Comparison of ENCODE assay signal across 7 cellular contexts in genomic region chr15:52459265-52459664, GRCh38.
DNase-seq lines count a peak whose midpoint lies in the region; ATAC-seq, FAIRE-seq and TF ChIP-seq lines count a peak whose summit lies in the region.
"Not testable (repeated sequence)": the region's sequence is repeated elsewhere in the genome, so short reads cannot be mapped to it uniquely, and the experiment has no call there.

No MANE protein-coding gene starts in this region.

- H2BK120ac ChIP-seq in H9 (ENCODE audit: low read depth, low read length, poor library complexity, severe bottlenecking) = not testable (repeated sequence)

- H3K9me1 ChIP-seq in K562 (ENCODE audit: control insufficient read depth, insufficient read depth, low read length) = not testable (repeated sequence)

- not testable (repeated sequence) for H2BK15ac ChIP-seq in H9 (ENCODE audit: low read depth, low read length)

- intact Hi-C loops in K562 (cut with micrococcal nuclease) = not testable (repeated sequence)

- BruUV-seq in K562 (replicated peaks; lab: Mats Ljungman, UMichigan) = not testable (repeated sequence)

- not testable (repeated sequence) for H2AFZ ChIP-seq in H9 (ENCODE audit: low read length); K562 (ENCODE audit: low read depth, low read length)

- H3K27ac Mint-ChIP-seq in H9 (peak overlapping the region in 2 of 3 experiments; percentile 44 to 69; a peak in 2 of 7 replicates), WTC11 (peak overlapping the region; percentile 89; the same call in 1 of the 2 replicates), glutamatergic neuron (ENCODE audit: unreplicated experiment) (peak overlapping the region; percentile 96), progenitor cell of endocrine pancreas (peak overlapping the region; percentile 87)
- peak overlapping the region; percentile 31 for H3K27ac Mint-ChIP-seq in stimulated activated naive B cell treated with anti-CD40 and anti-IgM and Interleukin-4, amounts not matched to agents 10 μg/mL and 1 μg/mL and 100 μg/mL, for 72 hours

- not testable (repeated sequence) for FAIRE-seq in A549 (lab: Jason Lieb, UNC); K562 (lab: Jason Lieb, UNC)

- TF ChIP-seq CTCF in A549 (IDR thresholded peaks at IDR 0.05); H9 (conservative IDR thresholded peaks at IDR 0.05); WTC11 (IDR thresholded peaks at IDR 0.05); K562 (IDR thresholded peaks at IDR 0.05 in 2 of 3, conservative IDR thresholded peaks at IDR 0.05 in 1 of 3; ENCODE audit: insufficient read depth in 2 of 3, low read depth in 1 of 3, low read length in 3 of 3); glutamatergic neuron (IDR thresholded peaks at IDR 0.05; ENCODE audit: partially characterized antibody, unreplicated experiment); progenitor cell of endocrine pancreas (IDR thresholded peaks at IDR 0.05; ENCODE audit: unreplicated experiment): not testable (repeated sequence)

- H3K56ac ChIP-seq in H9 (ENCODE audit: insufficient read length, low read depth, low read length) = not testable (repeated sequence)

- WGBS in A549 (ENCODE audit: missing lambda C conversion rate) = 58% methylated on average over 9 of the region's 9 CpGs
- no CpG with 5 or more reads among the region's 9 CpGs for WGBS in H9 (ENCODE audit: extremely low coverage, insufficient read length, low lambda C conversion rate)
- WGBS in K562 (ENCODE audit: insufficient coverage, low coverage, missing lambda C conversion rate) = 0% methylated on average over 5 of the region's 9 CpGs

- H4K5ac ChIP-seq in H9 (ENCODE audit: insufficient read length, low read depth, low read length) = not testable (repeated sequence)

- not testable (repeated sequence) for H3K4me1 Mint-ChIP-seq in H9; WTC11; glutamatergic neuron (ENCODE audit: low read depth, unreplicated experiment); progenitor cell of endocrine pancreas (ENCODE audit: low read depth)
- H3K4me1 Mint-ChIP-seq in stimulated activated naive B cell treated with anti-CD40 and anti-IgM and Interleukin-4, amounts not matched to agents 10 μg/mL and 1 μg/mL and 100 μg/mL, for 72 hours = peaks cover 14 to 48% of the 10 kb centered on the region in 2 donors

- DNase-seq in A549 (ENCODE audit: low read depth in 1 of 2, low spot score in 1 of 2) = peak in 1 of 2 experiments; percentile 23
- not testable (repeated sequence) for DNase-seq in H9; WTC11 (ENCODE audit: low spot score); K562 (ENCODE audit: extremely low read depth in 1 of 4, low spot score in 3 of 4); glutamatergic neuron; progenitor cell of endocrine pancreas (ENCODE audit: low spot score, unreplicated experiment); stimulated activated naive B cell treated with anti-CD40 and anti-IgM and Interleukin-4, amounts not matched to agents 10 μg/mL and 1 μg/mL and 100 μg/mL, for 72 hours

- not testable (repeated sequence) for H3K36me3 ChIP-seq in K562 (ENCODE audit: control insufficient read depth, insufficient read depth, low read length)

- in situ Hi-C loops in K562 (cut with MboI) = not testable (repeated sequence)

- H2BK5ac ChIP-seq in H9 (ENCODE audit: insufficient read length, low read length) = not testable (repeated sequence)

- H3K14ac ChIP-seq in H9 (ENCODE audit: insufficient read depth, low read length) = not testable (repeated sequence)

- H3K9ac ChIP-seq in H9 (ENCODE audit: extremely low read depth, insufficient read length, low read length); K562 (ENCODE audit: insufficient read depth in 1 of 2, low read depth in 2 of 2, low read length in 2 of 2): not testable (repeated sequence)

- not testable (repeated sequence) for H3K23me2 ChIP-seq in H9 (ENCODE audit: insufficient read length, low read depth, low read length, poor library complexity, severe bottlenecking)

- H4K20me1 ChIP-seq in H9 (ENCODE audit: control insufficient read depth, insufficient read depth, insufficient read length); K562 (replicated peaks; ENCODE audit: control insufficient read depth, insufficient read depth, low read length): not testable (repeated sequence)

- H3K79me1 ChIP-seq in H9 (ENCODE audit: insufficient read depth, low read depth, low read length, poor library complexity, severe bottlenecking) = not testable (repeated sequence)

- peak overlapping the region; percentile 29; the same call in 2 of the 3 replicates for H3K4me2 ChIP-seq in A549
- not testable (repeated sequence) for H3K4me2 ChIP-seq in H9 (ENCODE audit: insufficient read depth, insufficient read length, low read length); K562 (ENCODE audit: insufficient read depth, low read length)

- H3K4me3 Mint-ChIP-seq in H9; WTC11; glutamatergic neuron (ENCODE audit: unreplicated experiment); progenitor cell of endocrine pancreas (ENCODE audit: low read depth); stimulated activated naive B cell treated with anti-CD40 and anti-IgM and Interleukin-4, amounts not matched to agents 10 μg/mL and 1 μg/mL and 100 μg/mL, for 72 hours: not testable (repeated sequence)

- not testable (repeated sequence) for H3K4ac ChIP-seq in H9 (ENCODE audit: low read depth, low read length)

- not testable (repeated sequence) for H3K79me2 ChIP-seq in H9 (ENCODE audit: insufficient read depth, low read length); K562 (ENCODE audit: control insufficient read depth, insufficient read depth, low read length)

- H3K27ac ChIP-seq in A549; H9 (ENCODE audit: insufficient read length, low read depth, low read length); K562 (ENCODE audit: extremely low read depth, low read depth, low read length): not testable (repeated sequence)

- not testable (repeated sequence) for H3K9me3 ChIP-seq in A549; H9 (ENCODE audit: control insufficient read depth, low read depth, low read length); K562 (replicated peaks; ENCODE audit: control insufficient read depth, insufficient read depth, low read depth, low read length)

- H3K23ac ChIP-seq in H9 (ENCODE audit: insufficient read length, low read depth, low read length) = not testable (repeated sequence)

- H3K18ac ChIP-seq in H9 (ENCODE audit: insufficient read length, low read depth, low read length) = not testable (repeated sequence)

- not testable (repeated sequence) for H3K27me3 Mint-ChIP-seq in H9 (ENCODE audit: low read depth); WTC11 (ENCODE audit: low read depth); glutamatergic neuron (ENCODE audit: unreplicated experiment); progenitor cell of endocrine pancreas; stimulated activated naive B cell treated with anti-CD40 and anti-IgM and Interleukin-4, amounts not matched to agents 10 μg/mL and 1 μg/mL and 100 μg/mL, for 72 hours

- H3T11ph ChIP-seq in H9 (ENCODE audit: low read length) = not testable (repeated sequence)

- H2BK20ac ChIP-seq in H9 (ENCODE audit: low read depth, low read length, poor library complexity, severe bottlenecking) = not testable (repeated sequence)

- POLR2A ChIA-PET in A549 (lab: Yijun Ruan, JAX); WTC11 (lab: Charles Lee); K562 (lab: Yijun Ruan, JAX): not testable (repeated sequence)

- not testable (repeated sequence) for H4K91ac ChIP-seq in H9 (ENCODE audit: insufficient read length, low read depth, low read length)

- TF ChIP-seq POLR2A in A549 (IDR thresholded peaks at IDR 0.05; ENCODE audit: low read length); K562 (conservative IDR thresholded peaks at IDR 0.05): not testable (repeated sequence)

- H3K36me3 Mint-ChIP-seq in H9 (ENCODE audit: insufficient read depth in 1 of 3, low read depth in 3 of 3) (peaks cover 18 to 36% (median 25%) of the 10 kb centered on the region in 3 experiments), WTC11 (peaks cover 32% of the 10 kb centered on the region), progenitor cell of endocrine pancreas (ENCODE audit: insufficient read depth) (peaks cover 27% of the 10 kb centered on the region)
- H3K36me3 Mint-ChIP-seq in glutamatergic neuron (ENCODE audit: unreplicated experiment) = not testable (repeated sequence)
- peaks cover 30 to 32% of the 10 kb centered on the region in 2 donors for H3K36me3 Mint-ChIP-seq in stimulated activated naive B cell treated with anti-CD40 and anti-IgM and Interleukin-4, amounts not matched to agents 10 μg/mL and 1 μg/mL and 100 μg/mL, for 72 hours

- not testable (repeated sequence) for H4K8ac ChIP-seq in H9 (replicated peaks; ENCODE audit: insufficient read length, low read depth, low read length)

- TF ChIP-seq EP300 in A549 (IDR thresholded peaks at IDR 0.05); K562 (IDR thresholded peaks at IDR 0.05; ENCODE audit: low read length): not testable (repeated sequence)

- not testable (repeated sequence) for H2AK5ac ChIP-seq in H9 (ENCODE audit: insufficient read length, low read length)

- not testable (repeated sequence) for H2BK12ac ChIP-seq in H9 (ENCODE audit: insufficient read length, low read depth, low read length)

- H3K9me3 Mint-ChIP-seq in H9 (peaks cover 23% of the 10 kb centered on the region in 2 experiments), WTC11 (peaks cover 34% of the 10 kb centered on the region), glutamatergic neuron (ENCODE audit: unreplicated experiment) (peaks cover 13% of the 10 kb centered on the region), progenitor cell of endocrine pancreas (ENCODE audit: low read depth) (peaks cover 34% of the 10 kb centered on the region)
- peaks cover 7 to 15% of the 10 kb centered on the region in 2 donors for H3K9me3 Mint-ChIP-seq in stimulated activated naive B cell treated with anti-CD40 and anti-IgM and Interleukin-4, amounts not matched to agents 10 μg/mL and 1 μg/mL and 100 μg/mL, for 72 hours

- not testable (repeated sequence) for H3K4me3 ChIP-seq in A549, K562

- CTCF ChIA-PET in A549 (lab: Yijun Ruan, JAX); WTC11 (lab: Charles Lee); K562 (lab: Yijun Ruan, JAX; ENCODE audit: low intra/inter-chr PET ratio): not testable (repeated sequence)

- peaks cover 20% of the 10 kb centered on the region; the same call in 2 of the 3 replicates for H3K4me1 ChIP-seq in A549
- H3K4me1 ChIP-seq in H9 (ENCODE audit: insufficient read depth, low read length); K562 (replicated peaks in 1 of 2; ENCODE audit: control insufficient read depth in 2 of 2, insufficient read depth in 2 of 2, low read length in 2 of 2): not testable (repeated sequence)

- H3K27me3 ChIP-seq in H9 (ENCODE audit: insufficient read depth, low read length); K562 (ENCODE audit: control insufficient read depth in 2 of 2, insufficient read depth in 2 of 2, low read length in 2 of 2): not testable (repeated sequence)

- not testable (repeated sequence) for TF ChIP-seq RAD21 in A549 (conservative IDR thresholded peaks at IDR 0.05 in 1 of 2, IDR thresholded peaks at IDR 0.05 in 1 of 2); K562 (CRISPR knock-in tag; conservative IDR thresholded peaks at IDR 0.05 in 1 of 2, IDR thresholded peaks at IDR 0.05 in 1 of 2)

- ATAC-seq in A549; WTC11; K562; stimulated activated naive B cell treated with anti-CD40 and anti-IgM and Interleukin-4, amounts not matched to agents 10 μg/mL and 1 μg/mL and 100 μg/mL, for 72 hours (replicated peaks): not testable (repeated sequence)

Comparison
In these comparisons a context has a peak if more than half of its experiments do, and no peak if none do; other contexts are left out.
1. H3K27ac Mint-ChIP-seq: peak in every context shown above with its lines; median percentile 96 in glutamatergic neuron; 89 in WTC11; 87 in progenitor cell of endocrine pancreas; 56 in H9; 31 in stimulated activated naive B cell treated with anti-CD40 and anti-IgM and Interleukin-4, amounts not matched to agents 10 μg/mL and 1 μg/mL and 100 μg/mL, for 72 hours.